10 cellular contexts compared by ENCODE assay signal in the genomic region with DNA sequence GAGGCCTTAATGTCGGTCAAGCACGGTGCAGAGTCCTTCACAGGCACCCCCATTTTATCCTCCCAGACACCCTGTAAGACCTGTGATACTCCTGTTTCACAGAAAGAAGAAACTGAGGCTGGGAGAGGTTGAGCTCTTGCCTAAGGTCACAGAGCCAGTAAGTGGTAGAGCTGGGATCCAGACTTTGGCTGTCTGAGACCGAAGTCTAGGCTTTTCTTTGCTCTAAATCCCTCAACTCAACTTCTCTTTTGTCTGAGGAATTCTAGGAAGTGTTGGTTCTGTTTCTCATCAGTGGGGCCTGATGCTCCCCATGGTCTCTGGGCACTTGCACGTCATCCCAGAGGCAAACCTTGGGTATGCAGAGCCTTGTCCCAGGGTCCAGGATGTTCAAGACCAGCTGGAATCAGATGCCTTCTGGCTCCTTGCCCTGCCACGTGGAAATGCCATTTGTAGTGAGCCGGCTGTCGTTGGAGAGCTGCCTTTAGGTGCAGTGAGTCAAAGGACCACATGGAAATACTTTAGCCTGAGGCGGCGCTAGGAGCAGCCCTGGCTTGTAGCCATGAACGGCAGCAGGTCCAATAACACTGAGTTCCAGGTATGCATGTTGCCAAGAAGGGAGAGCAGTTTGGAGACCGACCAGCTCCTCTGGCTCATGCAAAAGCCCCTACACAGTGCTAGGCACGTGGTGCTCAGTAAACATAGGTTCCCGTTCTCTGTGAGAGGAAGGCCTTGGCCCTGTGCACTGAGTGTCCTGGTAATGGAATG. TPM values are rescaled to one million over a fixed set of nuclear protein-coding genes. Genes with fewer than 3 reads are reported as not detected.
DNase-seq lines count a peak whose midpoint lies in the region; ATAC-seq and TF ChIP-seq lines count a peak whose summit lies in the region.
"Had no signal": no experiment of that assay in that cellular context is flagged by ENCODE, and none has a peak within 500 bp of the region (broad histone marks: within the 10 kb centered on the region; RNA-seq: fewer than 3 reads in every experiment).

No MANE protein-coding gene starts in this region.

- H2AFZ ChIP-seq in mesenchymal stem cell (ENCODE audit: low read depth, low read length): no peak overlapping the region

- no peak overlapping the region for H2BK5ac ChIP-seq in mesenchymal stem cell (ENCODE audit: low read depth, low read length, poor library complexity, severe bottlenecking)

- 88% methylated on average over 11 of the region's 13 CpGs for WGBS in mesenchymal stem cell

- H2BK15ac ChIP-seq in mesenchymal stem cell (ENCODE audit: low read depth, poor library complexity, severe bottlenecking): no peak overlapping the region

- H3K9me3 ChIP-seq in mesenchymal stem cell (ENCODE audit: control insufficient read depth, low read length): no peaks in the 10 kb centered on the region

- no peak overlapping the region for H3K27ac ChIP-seq in mesenchymal stem cell (ENCODE audit: low read length, poor library complexity, severe bottlenecking)

- H3K27me3 ChIP-seq in BJ (ENCODE audit: control insufficient read depth, insufficient read depth, low read length): no peaks in the 10 kb centered on the region
- H3K27me3 ChIP-seq in mesenchymal stem cell (ENCODE audit: control insufficient read depth in 1 of 2, insufficient read depth in 1 of 2, low read length in 2 of 2): peaks cover 0 to 27% of the 10 kb centered on the region in 2 experiments

- no peaks in the 10 kb centered on the region for H3K79me1 ChIP-seq in mesenchymal stem cell (replicated peaks; ENCODE audit: low read length, poor library complexity, severe bottlenecking)

- CTCF ChIA-PET in BJ (lab: Yijun Ruan, JAX): interaction anchor here (0.9 to 8.3 kb wide), 9 partner anchors 9 to 123 kb away, joined by 3 to 60 read pairs (median 4); a partner anchor contains a TSS

- H3K4me2 ChIP-seq in mesenchymal stem cell (ENCODE audit: low read length, poor library complexity, severe bottlenecking): no peak overlapping the region

- peak overlapping the region; percentile 70 for H3K9ac ChIP-seq in mesenchymal stem cell (ENCODE audit: low read length)

- H2BK120ac ChIP-seq in mesenchymal stem cell (ENCODE audit: low read depth, low read length): no peak overlapping the region

- H3K14ac ChIP-seq in mesenchymal stem cell (ENCODE audit: low read length in 2 of 2): no peak overlapping the region

- H3K4ac ChIP-seq in mesenchymal stem cell (ENCODE audit: low read depth in 1 of 2, low read length in 2 of 2): no peak overlapping the region

- H3K23ac ChIP-seq in mesenchymal stem cell (ENCODE audit: low read length in 2 of 2): no peak overlapping the region

- no peaks in the 10 kb centered on the region for H3K36me3 ChIP-seq in BJ (ENCODE audit: control insufficient read depth, insufficient read depth, low read length)
- no peaks in the 10 kb centered on the region for H3K36me3 ChIP-seq in mesenchymal stem cell (ENCODE audit: control insufficient read depth in 1 of 2, insufficient read depth in 2 of 2, low read depth in 1 of 2, low read length in 2 of 2)

- H2BK12ac ChIP-seq in mesenchymal stem cell (ENCODE audit: low read length in 2 of 2): no peak overlapping the region

- no peak for ATAC-seq in GM21619 (IDR thresholded peaks at IDR 0.05; ENCODE audit: unreplicated experiment)
- ATAC-seq in HG02840 (IDR thresholded peaks at IDR 0.05; ENCODE audit: low FRiP score, unreplicated experiment): no peak

- H3K4me3 ChIP-seq in BJ (ENCODE audit: low read depth, low read length): no peak overlapping the region
- H3K4me3 ChIP-seq in mesenchymal stem cell (ENCODE audit: insufficient read depth in 1 of 2, low read depth in 1 of 2, low read length in 2 of 2): peak overlapping the region in 1 of 2 experiments; percentile 33

- no peak overlapping the region for H3K18ac ChIP-seq in mesenchymal stem cell (ENCODE audit: low read depth in 1 of 2, low read length in 2 of 2)

- H4K91ac ChIP-seq in mesenchymal stem cell (ENCODE audit: low read length): no peak overlapping the region

- H4K8ac ChIP-seq in mesenchymal stem cell (ENCODE audit: low read length): no peak overlapping the region

- no peak overlapping the region for H2AK5ac ChIP-seq in mesenchymal stem cell (ENCODE audit: low read length, severe bottlenecking)

- TF ChIP-seq CTCF in BJ (IDR thresholded peaks at IDR 0.05; ENCODE audit: insufficient read depth, low read depth, low read length): peak; percentile 28

- DNase-seq in BJ (ENCODE audit: low read depth) (peak; percentile 78), LHCN-M2 (ENCODE audit: low read depth) (peak; percentile 80), astrocyte of the hippocampus (ENCODE audit: low read depth, low spot score) (peak; percentile 96), mesenchymal stem cell (peak; percentile 28), NCI-H1930 (lab: John Stamatoyannopoulos, UW) (no peak), DMS114 treated with DMSO at 0.1 percent for 48 hours (lab: John Stamatoyannopoulos, UW; ENCODE audit: unreplicated experiment) (no peak)

- POLR2A ChIA-PET in BJ (lab: Charles Lee): no interaction called here

- H3K4me1 ChIP-seq in mesenchymal stem cell (ENCODE audit: control insufficient read depth, insufficient read depth, low read depth, low read length): peaks cover 27% of the 10 kb centered on the region

RNA-seq across cellular contexts. Expression of a gene that starts 9.2 kb away (rescaled TPM):
- not detected in 2 replicates for polyA plus RNA-seq in BJ (2011; rRNA removed)
- not detected in 2 replicates for polyA minus RNA-seq in BJ (2011; rRNA and poly(A)+ RNA removed)
- total RNA-seq in LHCN-M2 (2014; rRNA removed): not detected in 2 replicates
- not detected for polyA plus RNA-seq in LHCN-M2 (2012)
- polyA plus RNA-seq in mesenchymal stem cell (2013, experiment 1 of 2): not detected
- polyA plus RNA-seq in mesenchymal stem cell (2013, experiment 2 of 2): not detected
- polyA plus RNA-seq: keratinocyte, urinary bladder had no signal

RNA-seq across cellular contexts. Expression of a gene that starts 14.2 kb away (rescaled TPM):
- not detected in 2 replicates for polyA plus RNA-seq in BJ (2011; rRNA removed)
- not detected in 2 replicates for polyA minus RNA-seq in BJ (2011; rRNA and poly(A)+ RNA removed)
- total RNA-seq in LHCN-M2 (2014; rRNA removed): not detected in 2 replicates
- not detected for polyA plus RNA-seq in LHCN-M2 (2012)
- polyA plus RNA-seq in mesenchymal stem cell (2013, experiment 1 of 2): not detected
- polyA plus RNA-seq in mesenchymal stem cell (2013, experiment 2 of 2): not detected
- polyA plus RNA-seq: keratinocyte had no signal

RNA-seq across cellular contexts. Expression of a gene that starts 38.9 kb away (rescaled TPM):
- polyA plus RNA-seq in BJ (2011; rRNA removed): 84.8 and 96.0 TPM in 2 replicates
- 61.7 and 72.9 TPM in 2 replicates for polyA minus RNA-seq in BJ (2011; rRNA and poly(A)+ RNA removed)
- total RNA-seq in LHCN-M2 (2014; rRNA removed): 175 and 183 TPM in 2 replicates
- 102 TPM for polyA plus RNA-seq in LHCN-M2 (2012)
- polyA plus RNA-seq in mesenchymal stem cell (2013, experiment 1 of 2): 114 TPM
- 113 TPM for polyA plus RNA-seq in mesenchymal stem cell (2013, experiment 2 of 2)

Comparison
In these comparisons a context has a peak if more than half of its experiments do, and no peak if none do; other contexts are left out.
1. DNase-seq: peak in BJ (single experiment), LHCN-M2 (single experiment), astrocyte of the hippocampus (single experiment) and mesenchymal stem cell (single experiment); none in NCI-H1930 (0 of 2) and DMS114 treated with DMSO at 0.1 percent for 48 hours (single experiment).